ENCODE assay signal across 8 cellular contexts in genomic region chr7:26198133-26198780, GRCh38.
A peak's percentile ranks its signal among the peaks of the same experiment; 100 is the strongest.
DNase-seq lines count a peak whose midpoint lies in the region; ATAC-seq, FAIRE-seq and TF ChIP-seq lines count a peak whose summit lies in the region.

No MANE protein-coding gene starts in this region.

- H3K4me1 ChIP-seq in iPS-20b (ENCODE audit: insufficient read depth, low read length): peaks cover 10% of the 10 kb centered on the region; the same call in 1 of the 2 replicates

- DNase-seq in EH (ENCODE audit: low read depth) (peak; percentile 48), H54 (ENCODE audit: insufficient read length, low spot score) (no peak), NCI-H82 (lab: John Stamatoyannopoulos, UW) (no peak)
- DNase-seq in stimulated activated naive CD8-positive, alpha-beta T cell treated with anti-CD3 and anti-CD28 coated beads, Interleukin-15, amount 100 ng/mL, for 72 hours: no peak
- no peak for DNase-seq in stimulated activated CD4-positive, alpha-beta T cell treated with anti-CD3 and anti-CD28 coated beads, Interleukin-2, amount 100 ng/mL, for 48 hours

- H3K36me3 ChIP-seq in KOPT-K1 (ENCODE audit: insufficient read depth, low read length) (peaks cover 70% of the 10 kb centered on the region), iPS-20b (ENCODE audit: insufficient read depth, low read depth, low read length) (peaks cover 76% of the 10 kb centered on the region)

- peak overlapping the region; percentile 99 for H3K4me3 Mint-ChIP-seq in activated naive CD8-positive, alpha-beta T cell
- H3K4me3 Mint-ChIP-seq in stimulated activated naive CD8-positive, alpha-beta T cell treated with anti-CD3 and anti-CD28 coated beads, Interleukin-15, amount 100 ng/mL, for 72 hours: peak overlapping the region; percentile 99 to 100

- no peaks in the 10 kb centered on the region for H3K27me3 ChIP-seq in iPS-20b (ENCODE audit: insufficient read depth, low read length)

- no peak for FAIRE-seq in H54 (lab: Jason Lieb, UNC)

- no peaks in the 10 kb centered on the region for H3K27me3 Mint-ChIP-seq in activated naive CD8-positive, alpha-beta T cell
- no peaks in the 10 kb centered on the region for H3K27me3 Mint-ChIP-seq in stimulated activated naive CD8-positive, alpha-beta T cell treated with anti-CD3 and anti-CD28 coated beads, Interleukin-15, amount 100 ng/mL, for 72 hours

- H3K4me1 Mint-ChIP-seq in activated naive CD8-positive, alpha-beta T cell (ENCODE audit: low read depth): peaks cover 46% of the 10 kb centered on the region
- peaks cover 58% of the 10 kb centered on the region for H3K4me1 Mint-ChIP-seq in stimulated activated naive CD8-positive, alpha-beta T cell treated with anti-CD3 and anti-CD28 coated beads, Interleukin-15, amount 100 ng/mL, for 72 hours

- peak overlapping the region; percentile 100 for H3K27ac Mint-ChIP-seq in activated naive CD8-positive, alpha-beta T cell
- H3K27ac Mint-ChIP-seq in stimulated activated naive CD8-positive, alpha-beta T cell treated with anti-CD3 and anti-CD28 coated beads, Interleukin-15, amount 100 ng/mL, for 72 hours: peak overlapping the region; percentile 100

- H3K9me3 ChIP-seq in KOPT-K1 (ENCODE audit: insufficient read depth, low read length, poor library complexity, severe bottlenecking): no peaks in the 10 kb centered on the region
- no peaks in the 10 kb centered on the region for H3K9me3 ChIP-seq in iPS-20b (ENCODE audit: insufficient read depth, low read depth, low read length)

- ATAC-seq in stimulated activated naive CD8-positive, alpha-beta T cell treated with anti-CD3 and anti-CD28 coated beads, Interleukin-15, amount 100 ng/mL, for 72 hours: no peak

- TF ChIP-seq POLR2A in H54 (IDR thresholded peaks at IDR 0.05; ENCODE audit: low read depth, low read length): no peak

- H3K36me3 Mint-ChIP-seq in activated naive CD8-positive, alpha-beta T cell: peaks cover 50% of the 10 kb centered on the region

- peak overlapping the region; percentile 100 for H3K9ac ChIP-seq in iPS-20b (ENCODE audit: low read depth, low read length)

- H3K4me3 ChIP-seq in iPS-20b (ENCODE audit: low read length): peak overlapping the region; percentile 100

- no peaks in the 10 kb centered on the region for H3K9me3 Mint-ChIP-seq in activated naive CD8-positive, alpha-beta T cell (ENCODE audit: low read depth)
- no peaks in the 10 kb centered on the region for H3K9me3 Mint-ChIP-seq in stimulated activated naive CD8-positive, alpha-beta T cell treated with anti-CD3 and anti-CD28 coated beads, Interleukin-15, amount 100 ng/mL, for 72 hours

- H3K27ac ChIP-seq in KOPT-K1 (ENCODE audit: low read depth, low read length, poor library complexity, severe bottlenecking): peak overlapping the region; percentile 99
- H3K27ac ChIP-seq in iPS-20b (ENCODE audit: low read length): no peak overlapping the region
